ENCODE assay signal across 19 cellular contexts in genomic region chr16:82301108-82301755, GRCh38.
DNase-seq lines count a peak whose midpoint lies in the region; ATAC-seq, FAIRE-seq and TF ChIP-seq lines count a peak whose summit lies in the region.
"Had no signal": no experiment of that assay in that cellular context is flagged by ENCODE, and none has a peak within 500 bp of the region (broad histone marks: within the 10 kb centered on the region; RNA-seq: fewer than 3 reads in every experiment).

No MANE protein-coding gene starts in this region.

- no peak for DNase-seq in HepG2 (ENCODE audit: low spot score)
- DNase-seq in right lobe of liver: no peak
- no peak for DNase-seq in Panc1 (ENCODE audit: low read depth, low spot score)
- DNase-seq in heart right ventricle: no peak
- DNase-seq in upper lobe of right lung: no peak
- DNase-seq in T-helper 2 cell treated with Interferon-gamma antibody and Interleukin-4, amounts not matched to agents 5 μg/mL and 100 μg/mL, for 36 hours (ENCODE audit: low spot score): no peak
- DNase-seq in GM19238 (ENCODE audit: insufficient read length, low spot score): no peak
- DNase-seq in middle frontal gyrus (ENCODE audit: extremely low spot score, low spot score): no peak
- DNase-seq: AML-193; Karpas-422; MG63; NCI-H1105 treated with DMSO at 0.1 percent for 48 hours; NCI-H1694 treated with DMSO at 0.1 percent for 48 hours; NK-92 treated with Interleukin-12 subunit alpha and Interleukin-12 subunit beta, amount 100 ng/mL, for 24 hours; SHP77 had no signal

- H3K4me1 ChIP-seq in HepG2 (ENCODE audit: insufficient read depth, low read length): no peaks in the 10 kb centered on the region
- no peaks in the 10 kb centered on the region for H3K4me1 ChIP-seq in right lobe of liver
- H3K4me1 ChIP-seq in Panc1 (ENCODE audit: control insufficient read depth, insufficient read depth, low read length): no peaks in the 10 kb centered on the region
- peaks cover 0 to 24% (median 0%) of the 10 kb centered on the region in 9 donors for H3K4me1 ChIP-seq in heart right ventricle
- H3K4me1 ChIP-seq in upper lobe of right lung: no peaks in the 10 kb centered on the region

- H3K79me2 ChIP-seq in HepG2 (ENCODE audit: insufficient read depth, low read length): no peaks in the 10 kb centered on the region

- no peaks in the 10 kb centered on the region for H3K9me3 Mint-ChIP-seq in T-helper 2 cell treated with Interferon-gamma antibody and Interleukin-4, amounts not matched to agents 5 μg/mL and 100 μg/mL, for 36 hours

- H3K4me1 Mint-ChIP-seq in T-helper 2 cell treated with Interferon-gamma antibody and Interleukin-4, amounts not matched to agents 5 μg/mL and 100 μg/mL, for 36 hours (ENCODE audit: low read depth): no peaks in the 10 kb centered on the region

- in situ Hi-C loops in HepG2 (cut with HindIII; ENCODE audit: extremely low pct_ligation_motif_present, low pct_unique_long_range_greater_than_20kb): no loop called here
- in situ Hi-C loops in Panc1 (cut with HindIII; ENCODE audit: low pct_unique_long_range_greater_than_20kb, low sequenced_read_pairs): no loop called here

- H3K9me3 ChIP-seq in HepG2 (ENCODE audit: low read length) (no peaks in the 10 kb centered on the region), right lobe of liver (no peaks in the 10 kb centered on the region), Panc1 (ENCODE audit: control insufficient read depth, insufficient read depth, low read depth, low read length) (no peaks in the 10 kb centered on the region), heart right ventricle (peaks cover 0 to 3% (median 0%) of the 10 kb centered on the region in 11 donors), upper lobe of right lung (no peaks in the 10 kb centered on the region)
- H3K9me3 ChIP-seq: MG63 had no signal

- no peaks in the 10 kb centered on the region for H4K20me1 ChIP-seq in HepG2 (ENCODE audit: insufficient read depth, low read length)

- H3K27me3 ChIP-seq in HepG2 (ENCODE audit: control insufficient read depth in 1 of 2, insufficient read depth in 2 of 2, low read length in 2 of 2) (no peaks in the 10 kb centered on the region; a peak in 1 of 5 replicates), right lobe of liver (no peaks in the 10 kb centered on the region), Panc1 (ENCODE audit: control insufficient read depth, insufficient read depth, low read length) (no peaks in the 10 kb centered on the region), heart right ventricle (peaks cover 0 to 4% (median 0%) of the 10 kb centered on the region in 7 donors), upper lobe of right lung (no peaks in the 10 kb centered on the region)
- H3K27me3 ChIP-seq: MG63 had no signal

- FAIRE-seq in HepG2 (lab: Jason Lieb, UNC): no peak
- FAIRE-seq: H54, RCC 7860 had no signal

- POLR2A ChIA-PET in HepG2 (lab: Yijun Ruan, JAX): no interaction called here
- POLR2A ChIA-PET in Panc1 (lab: Charles Lee): interaction anchor here (0.5 kb wide), 1 partner anchor 416 kb away, joined by 13 read pairs; no protein-coding TSS in a partner anchor

- H3K9ac ChIP-seq in HepG2 (ENCODE audit: insufficient read depth, low read depth, low read length): no peak overlapping the region

- no peaks in the 10 kb centered on the region for H3K36me3 Mint-ChIP-seq in T-helper 2 cell treated with Interferon-gamma antibody and Interleukin-4, amounts not matched to agents 5 μg/mL and 100 μg/mL, for 36 hours (ENCODE audit: low read depth)

- H3K27me3 Mint-ChIP-seq in T-helper 2 cell treated with Interferon-gamma antibody and Interleukin-4, amounts not matched to agents 5 μg/mL and 100 μg/mL, for 36 hours (ENCODE audit: low read depth): no peaks in the 10 kb centered on the region

- TF ChIP-seq CTCF in HepG2 (CRISPR knock-in tag; IDR thresholded peaks at IDR 0.05) (no peak), right lobe of liver (IDR thresholded peaks at IDR 0.05) (no peak), Panc1 (IDR thresholded peaks at IDR 0.05) (no peak), heart right ventricle (IDR thresholded peaks at IDR 0.05) (no peak), upper lobe of right lung (IDR thresholded peaks at IDR 0.05) (no peak)

- no peak overlapping the region for H3K27ac Mint-ChIP-seq in T-helper 2 cell treated with Interferon-gamma antibody and Interleukin-4, amounts not matched to agents 5 μg/mL and 100 μg/mL, for 36 hours

- H3K4me2 ChIP-seq in HepG2 (ENCODE audit: low read depth, low read length): no peak overlapping the region

- H3K27ac ChIP-seq in HepG2 (ENCODE audit: extremely low read length, insufficient read depth, low read length) (no peak overlapping the region), right lobe of liver (no peak overlapping the region), Panc1 (ENCODE audit: low read length) (no peak overlapping the region), heart right ventricle (peak overlapping the region in 9 of 10 donors; percentile 26 to 87 (median 66)), upper lobe of right lung (no peak overlapping the region)
- H3K27ac ChIP-seq: C4-2B, SK-N-MC had no signal

- no peak for TF ChIP-seq RAD21 in HepG2 (CRISPR knock-in tag; IDR thresholded peaks at IDR 0.05)

- ATAC-seq in HepG2 (peak; percentile 41; the same call in 1 of the 3 replicates), right lobe of liver (no peak), Panc1 (peak; percentile 38; the same call in 1 of the 2 replicates), heart right ventricle (peak; percentile 4 to 75 (median 51)), upper lobe of right lung (peak; percentile 16)

- TF ChIP-seq EP300 in HepG2 (IDR thresholded peaks at IDR 0.05; ENCODE audit: low read depth in 2 of 2, low read length in 2 of 2) (no peak), HepG2 (CRISPR knock-in tag; IDR thresholded peaks at IDR 0.05; ENCODE audit: borderline replicate concordance) (no peak)

- CTCF ChIA-PET in HepG2 (lab: Yijun Ruan, JAX; ENCODE audit: low intra/inter-chr PET ratio, low total read pairs): no interaction called here
- CTCF ChIA-PET in Panc1 (lab: Charles Lee): no interaction called here

- H2AFZ ChIP-seq in HepG2 (ENCODE audit: low read length): no peak overlapping the region

- BruUV-seq in HepG2 (replicated peaks; lab: Mats Ljungman, UMichigan) (no TSS peak), Panc1 (replicated peaks; lab: Mats Ljungman, UMichigan) (no TSS peak)

- 27% methylated on average over 7 of the region's 7 CpGs for WGBS in HepG2 (ENCODE audit: low lambda C conversion rate)
- WGBS in right lobe of liver (ENCODE audit: insufficient coverage, low coverage, low lambda C conversion rate, missing lambda C conversion rate): 74% methylated on average over 3 of the region's 7 CpGs
- WGBS in heart right ventricle, 2 donors: 58 to 75% methylated on average over 7 of the region's 7 CpGs

- H3K4me3 Mint-ChIP-seq in T-helper 2 cell treated with Interferon-gamma antibody and Interleukin-4, amounts not matched to agents 5 μg/mL and 100 μg/mL, for 36 hours: no peak overlapping the region

- intact Hi-C loops in HepG2 (cut with micrococcal nuclease; ENCODE audit: unreplicated experiment) (no loop called here), right lobe of liver (cut with DNase I) (no loop called here), Panc1 (cut with micrococcal nuclease; ENCODE audit: unreplicated experiment) (no loop called here), heart right ventricle (cut with DNase I) (no loop called here), upper lobe of right lung (cut with DNase I) (no loop called here)

- TF ChIP-seq POLR2A in HepG2 (IDR thresholded peaks at IDR 0.05; ENCODE audit: insufficient read depth in 1 of 2, low read depth in 2 of 2, low read length in 2 of 2) (no peak), right lobe of liver (IDR thresholded peaks at IDR 0.05) (no peak)

- H3K36me3 ChIP-seq in HepG2 (replicated peaks in 1 of 2; ENCODE audit: control insufficient read depth in 1 of 2, insufficient read depth in 2 of 2, low read length in 2 of 2) (no peaks in the 10 kb centered on the region), right lobe of liver (no peaks in the 10 kb centered on the region), Panc1 (ENCODE audit: control insufficient read depth, insufficient read depth, low read length) (no peaks in the 10 kb centered on the region), heart right ventricle (no peaks in the 10 kb centered on the region), upper lobe of right lung (no peaks in the 10 kb centered on the region)
- H3K36me3 ChIP-seq: MG63 had no signal

- no peak overlapping the region for H3K4me3 ChIP-seq in HepG2 (replicated peaks in 1 of 3; ENCODE audit: insufficient read depth in 1 of 3, low read depth in 2 of 3, low read length in 3 of 3)
- H3K4me3 ChIP-seq in right lobe of liver: no peak overlapping the region
- no peak overlapping the region for H3K4me3 ChIP-seq in Panc1 (ENCODE audit: low read depth in 2 of 2, low read length in 2 of 2)
- no peak overlapping the region for H3K4me3 ChIP-seq in heart right ventricle
- H3K4me3 ChIP-seq in upper lobe of right lung: no peak overlapping the region
- H3K4me3 ChIP-seq: MG63, SK-N-MC had no signal

TF ChIP-seq in HepG2, 621 proteins besides CTCF, POLR2A, EP300 and RAD21 (continues in another document):
- TF ChIP-seq ZNF768 (CRISPR knock-in tag; IDR thresholded peaks at IDR 0.05) (no peak), USF2 (IDR thresholded peaks at IDR 0.05; ENCODE audit: low read depth, low read length) (0 out of 2 replicates have a peak, but pooled peaks have one; percentile 19), USF2 (CRISPR knock-in tag; IDR thresholded peaks at IDR 0.05; ENCODE audit: borderline replicate concordance) (no peak)
- TF ChIP-seq, protein P1, sequence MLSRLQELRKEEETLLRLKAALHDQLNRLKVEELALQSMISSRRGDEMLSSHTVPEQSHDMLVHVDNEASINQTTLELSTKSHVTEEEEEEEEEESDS (CRISPR knock-in tag; IDR thresholded peaks at IDR 0.05; ENCODE audit: borderline replicate concordance): no peak

Comparison
In these comparisons a context has a peak if more than half of its experiments do, and no peak if none do; other contexts are left out.
1. ATAC-seq: peak in HepG2 (single experiment), Panc1 (single experiment), heart right ventricle (8 of 8) and upper lobe of right lung (single experiment); none in right lobe of liver (0 of 4).
2. H3K27ac ChIP-seq: peak in heart right ventricle (9 of 10); none in HepG2 (single experiment), right lobe of liver (0 of 3), Panc1 (single experiment) and upper lobe of right lung (single experiment).